Comparison of ENCODE assay signal across 12 cellular contexts in the genomic region with DNA sequence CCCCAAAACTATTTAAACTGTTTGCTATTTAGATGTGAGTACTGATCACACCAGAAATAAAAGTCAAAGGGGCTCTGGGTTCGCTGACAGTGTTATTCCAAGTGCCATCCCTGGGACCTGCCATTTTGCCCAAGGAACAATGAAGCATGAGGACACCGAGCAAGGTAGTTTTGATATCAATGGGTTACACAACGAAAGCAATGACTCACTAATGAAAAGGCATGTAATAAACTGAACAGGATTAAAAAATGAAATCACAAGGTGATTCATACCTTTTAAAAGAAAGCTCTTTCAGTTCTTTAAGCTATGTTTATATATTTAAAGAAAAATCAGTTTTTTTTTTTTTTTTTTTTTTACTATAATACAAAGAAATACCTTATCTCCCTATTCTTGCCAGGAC.
"Had no signal": no experiment of that assay in that cellular context is flagged by ENCODE, and none has a peak within 500 bp of the region (broad histone marks: within the 10 kb centered on the region; RNA-seq: fewer than 3 reads in every experiment).

No MANE protein-coding gene starts in this region.

- H3K4me1 ChIP-seq: gastroesophageal sphincter had no signal

- H3K36me3 ChIP-seq: gastroesophageal sphincter, neutrophil had no signal

- H3K27me3 ChIP-seq: gastroesophageal sphincter, neutrophil had no signal

- DNase-seq: glutamatergic neuron; islet precursor cell; mucosa of descending colon; naive thymus-derived CD8-positive, alpha-beta T cell; right cardiac atrium; small intestine; stimulated activated CD4-positive, alpha-beta T cell treated with anti-CD3 and anti-CD28 coated beads, Interleukin-12 subunit alpha, Interleukin-12 subunit beta, amount 100 ng/mL, for 4 hours; stimulated activated naive CD4-positive, alpha-beta T cell treated with Interleukin-2 at 50 U/mL for 16 hours; trophoblast cell had no signal

- H3K9me3 ChIP-seq: gastroesophageal sphincter, mucosa of descending colon, neutrophil had no signal

- ATAC-seq: gastroesophageal sphincter; left lobe of liver; mucosa of descending colon; naive thymus-derived CD8-positive, alpha-beta T cell; right cardiac atrium had no signal

- H3K4me3 ChIP-seq: gastroesophageal sphincter, mucosa of descending colon had no signal

- H3K27ac ChIP-seq: gastroesophageal sphincter, neutrophil had no signal
